ENCODE assay signal across 14 cellular contexts in genomic region chr11:102244681-102245409, GRCh38.
DNase-seq lines count a peak whose midpoint lies in the region; ATAC-seq, FAIRE-seq and TF ChIP-seq lines count a peak whose summit lies in the region.
"Had no signal": no experiment of that assay in that cellular context is flagged by ENCODE, and none has a peak within 500 bp of the region (broad histone marks: within the 10 kb centered on the region; RNA-seq: fewer than 3 reads in every experiment).

No MANE protein-coding gene starts in this region.

- intact Hi-C loops in esophagus squamous epithelium (cut with DNase I) (no loop called here), posterior cingulate gyrus (cut with DNase I) (no loop called here)

- no peak overlapping the region for H3K9ac ChIP-seq in trophoblast cell (ENCODE audit: low read length)

- H3K27ac ChIP-seq in esophagus squamous epithelium (peak overlapping the region in 3 of 4 donors; percentile 14 to 55 (median 50)), trophoblast cell (ENCODE audit: low read depth, low read length) (peak overlapping the region; percentile 24)
- H3K27ac ChIP-seq: stomach had no signal

- ATAC-seq in GM21381 (IDR thresholded peaks at IDR 0.05; ENCODE audit: unreplicated experiment): no peak
- ATAC-seq: activated CD8-positive, alpha-beta memory T cell treated with anti-CD3 and anti-CD28 coated beads, Interleukin-2, amount 10 ng/mL, durations not matched to agents 7 days and 5 days had no signal

- H3K9me3 ChIP-seq in esophagus squamous epithelium (no peaks in the 10 kb centered on the region), trophoblast cell (ENCODE audit: insufficient read depth, low read depth, low read length) (no peaks in the 10 kb centered on the region)
- H3K9me3 ChIP-seq: stomach had no signal

- H2AFZ ChIP-seq in trophoblast cell (ENCODE audit: insufficient read depth, low read length, poor library complexity): no peak overlapping the region

- H3K4me2 ChIP-seq in trophoblast cell (ENCODE audit: low read length): peak overlapping the region; percentile 6

- H3K23ac ChIP-seq in trophoblast cell (ENCODE audit: low read length): no peak overlapping the region

- no peak overlapping the region for H3K14ac ChIP-seq in trophoblast cell (ENCODE audit: low read length)

- H3K36me3 ChIP-seq in esophagus squamous epithelium (no peaks in the 10 kb centered on the region), trophoblast cell (ENCODE audit: control insufficient read depth in 1 of 2, insufficient read depth in 2 of 2, low read length in 2 of 2) (no peaks in the 10 kb centered on the region)
- H3K36me3 ChIP-seq: stomach had no signal

- H3K4me1 ChIP-seq in esophagus squamous epithelium (peaks cover 0 to 23% (median 14%) of the 10 kb centered on the region in 3 donors), trophoblast cell (ENCODE audit: control insufficient read depth in 1 of 2, insufficient read depth in 2 of 2, low read length in 2 of 2) (peaks cover 5% of the 10 kb centered on the region in 2 experiments)

- H2BK5ac ChIP-seq in trophoblast cell (ENCODE audit: low read depth, low read length, poor library complexity): no peak overlapping the region

- no peak overlapping the region for H3K18ac ChIP-seq in trophoblast cell (ENCODE audit: low read length)

- H3K4ac ChIP-seq in trophoblast cell (ENCODE audit: low read depth, low read length): no peak overlapping the region

- in situ Hi-C loops in SK-MEL-5 (cut with HindIII; ENCODE audit: low pct_unique_long_range_greater_than_20kb, low sequenced_read_pairs): no loop called here

- DNase-seq in GM03348 (ENCODE audit: low spot score) (peak; percentile 83), SK-MEL-5 (ENCODE audit: low read depth, low spot score) (peak; percentile 44), esophagus squamous epithelium (lab: John Stamatoyannopoulos, UW) (no peak), trophoblast cell (peak; percentile 78 to 84), RCC 7860 (ENCODE audit: low spot score) (no peak), cortex of kidney (lab: John Stamatoyannopoulos, UW) (no peak), posterior cingulate gyrus (no peak)
- DNase-seq: activated CD8-positive, alpha-beta memory T cell treated with anti-CD3 and anti-CD28 coated beads, Interleukin-2, amount 10 ng/mL, durations not matched to agents 7 days and 5 days; effector CD8-positive, alpha-beta T cell; midbrain; stimulated activated CD4-positive, alpha-beta T cell treated with anti-CD3 and anti-CD28 coated beads, Interleukin-4, amount 100 ng/mL, for 4 hours; stomach had no signal

- peak overlapping the region; percentile 13 for H4K8ac ChIP-seq in trophoblast cell (ENCODE audit: low read depth, low read length)

- H3K79me2 ChIP-seq in trophoblast cell (ENCODE audit: control insufficient read depth, insufficient read depth, low read length, poor library complexity): no peaks in the 10 kb centered on the region

- H4K12ac ChIP-seq in trophoblast cell (ENCODE audit: low read depth, low read length): no peak overlapping the region

- WGBS in esophagus squamous epithelium, 2 donors: 46 to 61% methylated on average over 5 of the region's 5 CpGs
- no CpG with 5 or more reads among the region's 5 CpGs for WGBS in trophoblast cell (ENCODE audit: extremely low coverage, insufficient coverage, insufficient read length)

- FAIRE-seq in RCC 7860 (lab: Jason Lieb, UNC): no peak
- FAIRE-seq: TTC549 had no signal

- no peak for TF ChIP-seq CTCF in esophagus squamous epithelium (IDR thresholded peaks at IDR 0.05)

- H2AK5ac ChIP-seq in trophoblast cell (ENCODE audit: low read length): peak overlapping the region; percentile 35

- peak overlapping the region; percentile 36 for H2BK12ac ChIP-seq in trophoblast cell (ENCODE audit: low read length)

- no peak for TF ChIP-seq POLR2A in esophagus squamous epithelium (IDR thresholded peaks at IDR 0.05)

- no peaks in the 10 kb centered on the region for H3K27me3 ChIP-seq in esophagus squamous epithelium
- H3K27me3 ChIP-seq in trophoblast cell (ENCODE audit: insufficient read depth, low read length): no peaks in the 10 kb centered on the region
- H3K27me3 ChIP-seq: stomach had no signal

- H2BK120ac ChIP-seq in trophoblast cell (ENCODE audit: insufficient read depth, low read length, poor library complexity): no peak overlapping the region

- no peak overlapping the region for H4K91ac ChIP-seq in trophoblast cell (ENCODE audit: low read depth, low read length)

- H3K4me3 ChIP-seq in esophagus squamous epithelium (no peak overlapping the region), trophoblast cell (ENCODE audit: low read depth, low read length) (no peak overlapping the region)
- H3K4me3 ChIP-seq: stomach had no signal

- H3K79me1 ChIP-seq in trophoblast cell (ENCODE audit: low read length): no peaks in the 10 kb centered on the region

Comparison
In these comparisons a context has a peak if more than half of its experiments do, and no peak if none do; other contexts are left out.
1. DNase-seq: peak in GM03348 (single experiment), SK-MEL-5 (single experiment) and trophoblast cell (2 of 2); none in esophagus squamous epithelium (single experiment), RCC 7860 (single experiment), cortex of kidney (single experiment) and posterior cingulate gyrus (0 of 10).